ENCODE assay signal across 24 cellular contexts in the genomic region with DNA sequence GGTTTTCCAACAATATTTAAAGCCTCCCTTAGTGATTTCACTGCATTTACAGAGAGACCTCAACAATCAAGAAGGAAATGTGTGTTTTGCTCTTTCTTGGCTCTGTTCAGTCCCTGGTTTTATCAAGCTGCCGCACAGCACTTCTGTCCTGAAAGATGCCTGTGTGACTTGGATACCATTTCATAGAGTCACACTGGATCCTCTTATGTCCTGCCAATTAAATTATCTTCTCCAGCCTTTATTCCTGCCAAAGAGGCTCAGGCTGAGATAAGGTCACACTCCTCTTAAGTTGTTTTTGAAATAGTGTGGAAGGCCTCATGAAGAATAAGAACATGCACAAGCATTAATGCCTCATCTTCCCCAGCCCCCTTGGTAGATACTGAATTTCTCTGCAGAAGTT.
"Had no signal": no experiment of that assay in that cellular context is flagged by ENCODE, and none has a peak within 500 bp of the region (broad histone marks: within the 10 kb centered on the region; RNA-seq: fewer than 3 reads in every experiment).

No MANE protein-coding gene starts in this region.

- DNase-seq: effector CD4-positive, alpha-beta T cell; endodermal cell; foreskin melanocyte; head of caudate nucleus; hypothalamus; kidney glomerular epithelial cell; lower lobe of right lung; midbrain; occipital lobe; pancreas; right lobe of liver; stimulated activated CD4-positive, alpha-beta T cell treated with anti-CD3 and anti-CD28 coated beads, Interleukin-15, amount 100 ng/mL, for 24 hours; stimulated activated CD4-positive, alpha-beta T cell treated with anti-CD3 and anti-CD28 coated beads, Interleukin-1b, Interleukin-23, amount 100 ng/mL, for 48 hours; stimulated activated CD4-positive, alpha-beta T cell treated with anti-CD3 and anti-CD28 coated beads, Interleukin-4, amount 100 ng/mL, for 24 hours; upper lobe of right lung had no signal

- H3K4me3 Mint-ChIP-seq: endodermal cell; memory B cell; natural killer cell treated with Interleukin-12 subunit alpha and Interleukin-12 subunit beta and Interleukin-15 and Interleukin-18, amount 100 ng/mL, for 72 hours; stimulated activated memory B cell treated with anti-CD40 and anti-IgM and Interleukin-4, amounts not matched to agents 10 μg/mL and 1 μg/mL and 100 μg/mL, for 72 hours; stimulated activated naive CD8-positive, alpha-beta T cell treated with anti-CD3 and anti-CD28 coated beads, Interleukin-15, Interleukin-2, amounts not matched to agents 100 ng/mL and 50 ng/mL, for 24 hours had no signal

- H3K4me1 ChIP-seq: lower lobe of right lung, pancreas, right lobe of liver, tibial nerve, upper lobe of right lung, vagina had no signal

- H3K27ac Mint-ChIP-seq: endodermal cell; memory B cell; natural killer cell treated with Interleukin-12 subunit alpha and Interleukin-12 subunit beta and Interleukin-15 and Interleukin-18, amount 100 ng/mL, for 72 hours; progenitor cell of endocrine pancreas; stimulated activated memory B cell treated with anti-CD40 and anti-IgM and Interleukin-4, amounts not matched to agents 10 μg/mL and 1 μg/mL and 100 μg/mL, for 72 hours; stimulated activated naive CD8-positive, alpha-beta T cell treated with anti-CD3 and anti-CD28 coated beads, Interleukin-15, Interleukin-2, amounts not matched to agents 100 ng/mL and 50 ng/mL, for 24 hours had no signal

- H3K9me3 Mint-ChIP-seq: endodermal cell; memory B cell; natural killer cell treated with Interleukin-12 subunit alpha and Interleukin-12 subunit beta and Interleukin-15 and Interleukin-18, amount 100 ng/mL, for 72 hours; stimulated activated memory B cell treated with anti-CD40 and anti-IgM and Interleukin-4, amounts not matched to agents 10 μg/mL and 1 μg/mL and 100 μg/mL, for 72 hours; stimulated activated naive CD8-positive, alpha-beta T cell treated with anti-CD3 and anti-CD28 coated beads, Interleukin-15, Interleukin-2, amounts not matched to agents 100 ng/mL and 50 ng/mL, for 24 hours had no signal

- H3K36me3 Mint-ChIP-seq: memory B cell; natural killer cell treated with Interleukin-12 subunit alpha and Interleukin-12 subunit beta and Interleukin-15 and Interleukin-18, amount 100 ng/mL, for 72 hours; stimulated activated memory B cell treated with anti-CD40 and anti-IgM and Interleukin-4, amounts not matched to agents 10 μg/mL and 1 μg/mL and 100 μg/mL, for 72 hours had no signal

- H3K27ac ChIP-seq: coronary artery, lower lobe of right lung, pancreas, right lobe of liver, tibial nerve, upper lobe of right lung, vagina had no signal

- H3K4me3 ChIP-seq: coronary artery, lower lobe of right lung, pancreas, right lobe of liver, tibial nerve, upper lobe of right lung, vagina had no signal

- ATAC-seq: left lobe of liver; lower lobe of right lung; natural killer cell treated with Interleukin-12 subunit alpha and Interleukin-12 subunit beta and Interleukin-15 and Interleukin-18, amount 100 ng/mL, for 72 hours; pancreas; right lobe of liver; upper lobe of right lung had no signal

- H3K36me3 ChIP-seq: lower lobe of right lung, pancreas, right lobe of liver, tibial nerve, upper lobe of right lung, vagina had no signal

- H3K4me1 Mint-ChIP-seq: memory B cell; stimulated activated memory B cell treated with anti-CD40 and anti-IgM and Interleukin-4, amounts not matched to agents 10 μg/mL and 1 μg/mL and 100 μg/mL, for 72 hours had no signal

- H3K27me3 Mint-ChIP-seq: memory B cell; natural killer cell treated with Interleukin-12 subunit alpha and Interleukin-12 subunit beta and Interleukin-15 and Interleukin-18, amount 100 ng/mL, for 72 hours; progenitor cell of endocrine pancreas; stimulated activated memory B cell treated with anti-CD40 and anti-IgM and Interleukin-4, amounts not matched to agents 10 μg/mL and 1 μg/mL and 100 μg/mL, for 72 hours; stimulated activated naive CD8-positive, alpha-beta T cell treated with anti-CD3 and anti-CD28 coated beads, Interleukin-15, Interleukin-2, amounts not matched to agents 100 ng/mL and 50 ng/mL, for 24 hours had no signal

- H3K27me3 ChIP-seq: pancreas, right lobe of liver, tibial nerve, upper lobe of right lung, vagina had no signal

- H3K9me3 ChIP-seq: lower lobe of right lung, pancreas, right lobe of liver, tibial nerve, upper lobe of right lung, vagina had no signal
